8 cellular contexts compared by ENCODE assay signal in genomic region chr4:140098481-140099132, GRCh38. TPM values are rescaled to one million over a fixed set of nuclear protein-coding genes. Genes with fewer than 3 reads are reported as not detected.
DNase-seq lines count a peak whose midpoint lies in the region; ATAC-seq lines count a peak whose summit lies in the region.
"Had no signal": no experiment of that assay in that cellular context is flagged by ENCODE, and none has a peak within 500 bp of the region (broad histone marks: within the 10 kb centered on the region; RNA-seq: fewer than 3 reads in every experiment).

No MANE protein-coding gene starts in this region.

- H3K27me3 Mint-ChIP-seq in activated naive CD8-positive, alpha-beta T cell: no peaks in the 10 kb centered on the region

- peak; percentile 58 to 61 for ATAC-seq in right cardiac atrium

- no peaks in the 10 kb centered on the region for H3K9me3 Mint-ChIP-seq in activated naive CD8-positive, alpha-beta T cell (ENCODE audit: low read depth)

- H3K4me3 ChIP-seq in right cardiac atrium (ENCODE audit: low read length) (peak overlapping the region; percentile 48), subcutaneous abdominal adipose tissue (ENCODE audit: low read depth in 1 of 5, low read length in 5 of 5) (peak overlapping the region; percentile 43 to 59 (median 59))

- peak; percentile 40 for DNase-seq in KBM-7
- DNase-seq in right cardiac atrium: no peak
- DNase-seq in NCI-H146 treated with DMSO at 0.1 percent for 48 hours (lab: John Stamatoyannopoulos, UW; ENCODE audit: unreplicated experiment): no peak
- DNase-seq in iPS-NIHi7 (ENCODE audit: extremely low spot score): no peak
- DNase-seq in posterior cingulate gyrus: no peak
- DNase-seq: retina had no signal

- H3K36me3 Mint-ChIP-seq in activated naive CD8-positive, alpha-beta T cell: no peaks in the 10 kb centered on the region

- H3K9ac ChIP-seq in subcutaneous abdominal adipose tissue (ENCODE audit: low read length in 5 of 5): peak overlapping the region in 2 of 5 donors; percentile 38 to 52

- in situ Hi-C loops in KBM-7 (cut with MboI; ENCODE audit: low pct_unique_long_range_greater_than_20kb, low sequenced_read_pairs): no loop called here

- WGBS in right cardiac atrium: 44% methylated on average over 5 of the region's 5 CpGs

- peaks cover 18% of the 10 kb centered on the region for H3K4me1 ChIP-seq in right cardiac atrium (ENCODE audit: control insufficient read depth, insufficient read depth, low read length)
- peaks cover 0 to 74% (median 60%) of the 10 kb centered on the region in 5 donors for H3K4me1 ChIP-seq in subcutaneous abdominal adipose tissue (ENCODE audit: control insufficient read depth in 5 of 5, insufficient read depth in 5 of 5, low read length in 5 of 5)

- H3K4me3 Mint-ChIP-seq in activated naive CD8-positive, alpha-beta T cell: peak overlapping the region; percentile 71

- intact Hi-C loops in right cardiac atrium (cut with DNase I): loop anchor here in 2 of 4 donors (5.0 to 10.0 kb wide), 2 partner anchors 54 to 56 kb away; partner anchors contain the start of gene MAML3 (in 2 of the 2)
- intact Hi-C loops in posterior cingulate gyrus (cut with DNase I): loop anchor here (5.0 kb wide), 2 partner anchors 36 to 54 kb away; partner anchors contain the start of gene MAML3

- no peaks in the 10 kb centered on the region for H3K9me3 ChIP-seq in right cardiac atrium (ENCODE audit: control insufficient read depth, low read length)
- no peaks in the 10 kb centered on the region for H3K9me3 ChIP-seq in subcutaneous abdominal adipose tissue (ENCODE audit: control insufficient read depth in 5 of 5, low read length in 5 of 5)

- no peaks in the 10 kb centered on the region for H3K36me3 ChIP-seq in subcutaneous abdominal adipose tissue (ENCODE audit: control insufficient read depth in 5 of 5, insufficient read depth in 5 of 5, low read length in 5 of 5)

- peaks cover 89% of the 10 kb centered on the region for H3K4me1 Mint-ChIP-seq in activated naive CD8-positive, alpha-beta T cell (ENCODE audit: low read depth)

- H3K27ac ChIP-seq in right cardiac atrium (ENCODE audit: low read length) (peak overlapping the region; percentile 93), subcutaneous abdominal adipose tissue (ENCODE audit: low read depth, low read length) (peak overlapping the region; percentile 55)

- no peaks in the 10 kb centered on the region for H3K27me3 ChIP-seq in right cardiac atrium (ENCODE audit: control insufficient read depth, insufficient read depth)
- no peaks in the 10 kb centered on the region for H3K27me3 ChIP-seq in subcutaneous abdominal adipose tissue (ENCODE audit: control insufficient read depth in 5 of 5, insufficient read depth in 4 of 5, low read length in 5 of 5)

- peak overlapping the region; percentile 42 for H3K27ac Mint-ChIP-seq in activated naive CD8-positive, alpha-beta T cell

RNA-seq across cellular contexts. Expression of gene MAML3, which starts 55.4 kb away (rescaled TPM):
- 1 to 10 TPM; 2.6 to 4.2 (median 3.3) TPM for total RNA-seq in right cardiac atrium
- 1.6 TPM for polyA plus RNA-seq in right cardiac atrium
